In the genomic region with DNA sequence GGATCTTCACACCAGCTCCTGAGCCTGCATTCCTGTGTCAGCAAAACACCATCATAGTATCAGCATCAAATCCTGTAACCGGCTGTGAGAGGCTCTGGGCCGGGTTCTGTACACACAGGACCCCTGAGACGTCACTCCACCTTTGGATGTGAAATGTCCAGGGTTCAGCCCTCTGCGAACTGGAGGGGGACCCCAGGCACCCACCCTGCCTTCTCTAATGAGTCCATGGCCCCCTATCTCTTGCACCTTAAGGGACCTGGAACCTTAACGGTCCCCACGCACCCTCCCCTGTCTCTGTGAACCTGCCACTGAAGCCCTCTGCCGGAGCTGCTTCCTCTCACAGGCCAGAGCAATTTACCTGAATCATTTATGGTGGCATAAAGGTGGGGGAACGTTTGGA, we compare ENCODE assay signal across 27 cellular contexts.
"Had no signal": no experiment of that assay in that cellular context is flagged by ENCODE, and none has a peak within 500 bp of the region (broad histone marks: within the 10 kb centered on the region; RNA-seq: fewer than 3 reads in every experiment).

No MANE protein-coding gene starts in this region.

- H3K36me3 ChIP-seq: brain microvascular endothelial cell, SJCRH30 had no signal

- H3K36me3 Mint-ChIP-seq: activated naive CD4-positive, alpha-beta T cell treated with anti-CD3 and anti-CD28 coated beads, Interleukin-2, amount 50 U/mL, for 72 hours had no signal

- H3K27ac Mint-ChIP-seq: activated CD4-positive, alpha-beta T cell treated with anti-CD3 and anti-CD28 coated beads for 36 hours; activated CD4-positive, alpha-beta T cell treated with anti-CD3 and anti-CD28 coated beads, Interleukin-2, amount 10 ng/mL, durations not matched to agents 7 days and 5 days; activated CD8-positive, alpha-beta T cell treated with anti-CD3 and anti-CD28 coated beads, Interleukin-2, amount 10 ng/mL, durations not matched to agents 7 days and 5 days; activated naive CD4-positive, alpha-beta T cell treated with anti-CD3 and anti-CD28 coated beads for 36 hours; activated naive CD4-positive, alpha-beta T cell treated with anti-CD3 and anti-CD28 coated beads, Interleukin-2, amount 50 U/mL, for 72 hours; activated T-cell treated with anti-CD3 and anti-CD28 coated beads, Interleukin-2, amount 50 U/mL, for 24 hours; activated T-helper 2 cell treated with anti-CD3 and anti-CD28 coated beads, Interferon-gamma antibody, Interleukin-2, Interleukin-4, amounts not matched to agents 10 μg/mL and 5 μg/mL and 100 μg/mL, durations not matched to agents 14 hours and 24 hours and 36 hours; T-helper 2 cell treated with Interferon-gamma antibody and Interleukin-4, amounts not matched to agents 5 μg/mL and 100 μg/mL, for 36 hours had no signal

- DNase-seq: activated CD4-positive, alpha-beta T cell treated with anti-CD3 and anti-CD28 coated beads for 36 hours; activated CD4-positive, alpha-beta T cell treated with anti-CD3 and anti-CD28 coated beads, Interleukin-2, amount 10 ng/mL, durations not matched to agents 7 days and 5 days; activated CD4-positive, alpha-beta T cell treated with anti-CD3 and anti-CD28 coated beads, Interleukin-2, amount 50 U/mL, for 48 hours; activated CD8-positive, alpha-beta T cell treated with anti-CD3 and anti-CD28 coated beads, Interleukin-2, amount 10 ng/mL, durations not matched to agents 7 days and 5 days; activated gamma-delta T cell treated with Interleukin-2 at 50 U/mL for 16 hours; activated naive CD4-positive, alpha-beta T cell treated with anti-CD3 and anti-CD28 coated beads for 36 hours; activated T-cell treated with anti-CD3 and anti-CD28 coated beads, Interleukin-2, amount 50 U/mL, for 24 hours; amniotic stem cell; brain microvascular endothelial cell; central memory CD4-positive, alpha-beta T cell; Karpas-422; KBM-7; NCI-H1105; NCI-H1417 treated with DMSO at 0.1 percent for 48 hours; NCI-H1694; NCI-H1930; NCI-H2081 treated with DMSO at 0.1 percent for 48 hours; NCI-H345; NCI-H524 treated with DMSO at 0.1 percent for 48 hours; SHP77; SJCRH30 had no signal

- H3K27me3 Mint-ChIP-seq: activated CD4-positive, alpha-beta T cell treated with anti-CD3 and anti-CD28 coated beads, Interleukin-2, amount 10 ng/mL, durations not matched to agents 7 days and 5 days had no signal

- H3K9me3 Mint-ChIP-seq: activated CD4-positive, alpha-beta T cell treated with anti-CD3 and anti-CD28 coated beads, Interleukin-2, amount 10 ng/mL, durations not matched to agents 7 days and 5 days; activated naive CD4-positive, alpha-beta T cell treated with anti-CD3 and anti-CD28 coated beads for 36 hours; activated T-cell treated with anti-CD3 and anti-CD28 coated beads, Interleukin-2, amount 50 U/mL, for 24 hours; activated T-helper 2 cell treated with anti-CD3 and anti-CD28 coated beads, Interferon-gamma antibody, Interleukin-2, Interleukin-4, amounts not matched to agents 10 μg/mL and 5 μg/mL and 100 μg/mL, durations not matched to agents 14 hours and 24 hours and 36 hours; T-helper 2 cell treated with Interferon-gamma antibody and Interleukin-4, amounts not matched to agents 5 μg/mL and 100 μg/mL, for 36 hours had no signal

- H3K4me1 Mint-ChIP-seq: activated CD4-positive, alpha-beta T cell treated with anti-CD3 and anti-CD28 coated beads for 36 hours; activated CD4-positive, alpha-beta T cell treated with anti-CD3 and anti-CD28 coated beads, Interleukin-2, amount 10 ng/mL, durations not matched to agents 7 days and 5 days had no signal

- H3K27ac ChIP-seq: brain microvascular endothelial cell, SJCRH30, SK-N-MC had no signal

- H3K4me3 Mint-ChIP-seq: activated CD4-positive, alpha-beta T cell treated with anti-CD3 and anti-CD28 coated beads for 36 hours; activated CD4-positive, alpha-beta T cell treated with anti-CD3 and anti-CD28 coated beads, Interleukin-2, amount 10 ng/mL, durations not matched to agents 7 days and 5 days; activated CD8-positive, alpha-beta T cell treated with anti-CD3 and anti-CD28 coated beads, Interleukin-2, amount 10 ng/mL, durations not matched to agents 7 days and 5 days; activated naive CD4-positive, alpha-beta T cell treated with anti-CD3 and anti-CD28 coated beads for 36 hours; activated T-cell treated with anti-CD3 and anti-CD28 coated beads, Interleukin-2, amount 50 U/mL, for 24 hours; T-helper 2 cell treated with Interferon-gamma antibody and Interleukin-4, amounts not matched to agents 5 μg/mL and 100 μg/mL, for 36 hours had no signal

- H3K9me3 ChIP-seq: SJCRH30 had no signal

- H3K4me3 ChIP-seq: SJCRH30, SK-N-MC had no signal

- ATAC-seq: activated CD4-positive, alpha-beta T cell treated with anti-CD3 and anti-CD28 coated beads for 36 hours; activated CD4-positive, CD25-positive, alpha-beta regulatory T cell treated with anti-CD3 and anti-CD28 coated beads, Interleukin-2, amount 50 U/mL, for 24 hours; activated CD8-positive, alpha-beta T cell treated with anti-CD3 and anti-CD28 coated beads, Interleukin-2, amount 10 ng/mL, durations not matched to agents 7 days and 5 days; activated naive CD4-positive, alpha-beta T cell treated with anti-CD3 and anti-CD28 coated beads, Interleukin-2, amount 50 U/mL, for 72 hours; Panc1 had no signal

- H3K27me3 ChIP-seq: brain microvascular endothelial cell had no signal

- H3K4me1 ChIP-seq: SJCRH30 had no signal
